Comparison of ENCODE assay signal across 25 cellular contexts in genomic region chr1:190679032-190679431, GRCh38.
DNase-seq lines count a peak whose midpoint lies in the region; ATAC-seq and TF ChIP-seq lines count a peak whose summit lies in the region.
"Had no signal": no experiment of that assay in that cellular context is flagged by ENCODE, and none has a peak within 500 bp of the region (broad histone marks: within the 10 kb centered on the region; RNA-seq: fewer than 3 reads in every experiment).

No MANE protein-coding gene starts in this region.

- no peak overlapping the region for H3K27ac Mint-ChIP-seq in Calu3 (ENCODE audit: unreplicated experiment)
- H3K27ac Mint-ChIP-seq: activated CD4-positive, alpha-beta T cell treated with anti-CD3 and anti-CD28 coated beads for 36 hours; activated naive CD8-positive, alpha-beta T cell treated with anti-CD3 and anti-CD28 coated beads for 36 hours; GM23338; IgD-negative memory B cell; stimulated activated naive CD8-positive, alpha-beta T cell treated with anti-CD3 and anti-CD28 coated beads, Interleukin-15, amount 100 ng/mL, for 72 hours; T-helper 17 cell had no signal

- H3K9me3 Mint-ChIP-seq in Calu3 (ENCODE audit: low read depth, unreplicated experiment), result peaks cover 2% of the 10 kb centered on the region

- no peak for ATAC-seq in GM18873 (IDR thresholded peaks at IDR 0.05; ENCODE audit: low FRiP score, unreplicated experiment)
- ATAC-seq: activated CD4-positive, alpha-beta T cell treated with anti-CD3 and anti-CD28 coated beads for 36 hours; GM23338; heart left ventricle; left colon; stimulated activated naive CD8-positive, alpha-beta T cell treated with anti-CD3 and anti-CD28 coated beads, Interleukin-15, amount 100 ng/mL, for 72 hours; T-helper 17 cell had no signal

- no peak for TF ChIP-seq CTCF in Calu3 (IDR thresholded peaks at IDR 0.05; ENCODE audit: unreplicated experiment)

- intact Hi-C loops in Calu3 (cut with micrococcal nuclease; ENCODE audit: unreplicated experiment), result no loop called here

- H3K27me3 Mint-ChIP-seq in Calu3 (ENCODE audit: unreplicated experiment), result no peaks in the 10 kb centered on the region
- H3K27me3 Mint-ChIP-seq: activated CD4-positive, alpha-beta T cell treated with anti-CD3 and anti-CD28 coated beads for 36 hours; activated naive CD8-positive, alpha-beta T cell treated with anti-CD3 and anti-CD28 coated beads for 36 hours; IgD-negative memory B cell; stimulated activated naive CD8-positive, alpha-beta T cell treated with anti-CD3 and anti-CD28 coated beads, Interleukin-15, amount 100 ng/mL, for 72 hours; T-helper 17 cell had no signal

- peak; percentile 52 for DNase-seq in Calu3
- peak; percentile 15 for DNase-seq in NCI-H226
- peak; percentile 5 for DNase-seq in astrocyte of the hippocampus (ENCODE audit: low read depth, low spot score)
- DNase-seq in iris pigment epithelial cell (ENCODE audit: low read depth), result peak; percentile 9
- no peak for DNase-seq in DMS79 (lab: John Stamatoyannopoulos, UW)
- DNase-seq in NCI-H1092 (lab: John Stamatoyannopoulos, UW), result no peak
- DNase-seq in COR-L47 (lab: John Stamatoyannopoulos, UW), result no peak
- DNase-seq: activated CD4-positive, alpha-beta T cell treated with anti-CD3 and anti-CD28 coated beads for 36 hours; activated effector memory CD4-positive, alpha-beta T cell treated with anti-CD3 and anti-CD28 coated beads, Interleukin-2, amount 50 U/mL, for 16 hours; activated naive CD8-positive, alpha-beta T cell treated with anti-CD3 and anti-CD28 coated beads for 36 hours; dorsolateral prefrontal cortex; heart left ventricle; left colon; NCI-H2029 treated with DMSO at 0.1 percent for 48 hours; NCI-H82; RPMI8226; small intestine; stimulated activated CD4-positive, alpha-beta T cell treated with anti-CD3 and anti-CD28 coated beads, Interleukin-1b, Interleukin-23, amount 100 ng/mL, for 48 hours; stimulated activated CD8-positive, alpha-beta memory T cell treated with anti-CD3 and anti-CD28 coated beads, Interleukin-4, amount 100 ng/mL, for 48 hours; stimulated activated naive CD8-positive, alpha-beta T cell treated with anti-CD3 and anti-CD28 coated beads, Interleukin-15, amount 100 ng/mL, for 72 hours; T-helper 17 cell; thyroid gland had no signal

- no peaks in the 10 kb centered on the region for H3K4me1 Mint-ChIP-seq in Calu3 (ENCODE audit: low read depth, unreplicated experiment)
- H3K4me1 Mint-ChIP-seq: activated CD4-positive, alpha-beta T cell treated with anti-CD3 and anti-CD28 coated beads for 36 hours; activated naive CD8-positive, alpha-beta T cell treated with anti-CD3 and anti-CD28 coated beads for 36 hours; IgD-negative memory B cell; stimulated activated naive CD8-positive, alpha-beta T cell treated with anti-CD3 and anti-CD28 coated beads, Interleukin-15, amount 100 ng/mL, for 72 hours; T-helper 17 cell had no signal

- no peaks in the 10 kb centered on the region for H3K36me3 Mint-ChIP-seq in Calu3 (ENCODE audit: insufficient read depth, unreplicated experiment)
- H3K36me3 Mint-ChIP-seq: activated naive CD8-positive, alpha-beta T cell treated with anti-CD3 and anti-CD28 coated beads for 36 hours; IgD-negative memory B cell had no signal

- BruUV-seq in Calu3 (replicated peaks; lab: Mats Ljungman, UMichigan), result no TSS peak

- H3K4me3 Mint-ChIP-seq in Calu3 (ENCODE audit: low read depth, unreplicated experiment), result no peak overlapping the region
- H3K4me3 Mint-ChIP-seq: activated CD4-positive, alpha-beta T cell treated with anti-CD3 and anti-CD28 coated beads for 36 hours; activated naive CD8-positive, alpha-beta T cell treated with anti-CD3 and anti-CD28 coated beads for 36 hours; GM23338; IgD-negative memory B cell; stimulated activated naive CD8-positive, alpha-beta T cell treated with anti-CD3 and anti-CD28 coated beads, Interleukin-15, amount 100 ng/mL, for 72 hours; T-helper 17 cell had no signal

- CTCF ChIA-PET in Calu3 (lab: Charles Lee), result no interaction called here

Comparison
In these comparisons a context has a peak if more than half of its experiments do, and no peak if none do; other contexts are left out.
1. DNase-seq: peak in Calu3 (single experiment), NCI-H226 (single experiment), astrocyte of the hippocampus (single experiment) and iris pigment epithelial cell (single experiment); none in DMS79 (single experiment), NCI-H1092 (single experiment) and COR-L47 (single experiment).